22 cellular contexts compared by ENCODE assay signal in genomic region chr21:16741228-16741665, GRCh38.
DNase-seq lines count a peak whose midpoint lies in the region; ATAC-seq and TF ChIP-seq lines count a peak whose summit lies in the region.
"Had no signal": no experiment of that assay in that cellular context is flagged by ENCODE, and none has a peak within 500 bp of the region (broad histone marks: within the 10 kb centered on the region; RNA-seq: fewer than 3 reads in every experiment).

No MANE protein-coding gene starts in this region.

- H3K4me2 ChIP-seq in GM23248 (ENCODE audit: unreplicated experiment): no peak overlapping the region

- no peaks in the 10 kb centered on the region for H3K79me2 ChIP-seq in GM23248 (ENCODE audit: insufficient read depth)

- no peaks in the 10 kb centered on the region for H3K4me1 Mint-ChIP-seq in stimulated activated effector memory CD8-positive, alpha-beta T cell treated with anti-CD3 and anti-CD28 coated beads, Interleukin-12 subunit alpha, Interleukin-12 subunit beta, amount 100 ng/mL, for 72 hours
- H3K4me1 Mint-ChIP-seq: activated B cell treated with CpG ODN at 0.5 μM for 24 hours; stimulated activated memory B cell treated with anti-CD40 and anti-IgM and Interleukin-4, amounts not matched to agents 10 μg/mL and 1 μg/mL and 100 μg/mL, for 72 hours had no signal

- TF ChIP-seq POLR2A in Peyer's patch (IDR thresholded peaks at IDR 0.05): no peak

- no peak for ATAC-seq in stimulated activated effector memory CD8-positive, alpha-beta T cell treated with anti-CD3 and anti-CD28 coated beads, Interleukin-12 subunit alpha, Interleukin-12 subunit beta, amount 100 ng/mL, for 72 hours
- ATAC-seq: foreskin keratinocyte; Panc1; stimulated activated memory B cell treated with anti-CD40 and anti-IgM and Interleukin-4, amounts not matched to agents 10 μg/mL and 1 μg/mL and 100 μg/mL, for 72 hours had no signal

- H3K27ac ChIP-seq in GM23248: no peak overlapping the region
- H3K27ac ChIP-seq in left ventricle myocardium inferior (replicated peaks): peak overlapping the region; percentile 62
- H3K27ac ChIP-seq in Peyer's patch: no peak overlapping the region
- H3K27ac ChIP-seq: cardiac muscle cell, foreskin keratinocyte, SK-N-MC, thoracic aorta had no signal

- H3K36me3 ChIP-seq in GM23248 (ENCODE audit: low read depth) (no peaks in the 10 kb centered on the region), left ventricle myocardium inferior (no peaks in the 10 kb centered on the region), Peyer's patch (no peaks in the 10 kb centered on the region)
- H3K36me3 ChIP-seq: cardiac muscle cell, thoracic aorta had no signal

- H3K36me3 Mint-ChIP-seq in stimulated activated effector memory CD8-positive, alpha-beta T cell treated with anti-CD3 and anti-CD28 coated beads, Interleukin-12 subunit alpha, Interleukin-12 subunit beta, amount 100 ng/mL, for 72 hours: no peaks in the 10 kb centered on the region
- H3K36me3 Mint-ChIP-seq: activated CD4-positive, alpha-beta memory T cell treated with anti-CD3 and anti-CD28 coated beads for 36 hours; stimulated activated memory B cell treated with anti-CD40 and anti-IgM and Interleukin-4, amounts not matched to agents 10 μg/mL and 1 μg/mL and 100 μg/mL, for 72 hours had no signal

- H3K9me3 ChIP-seq in GM23248 (ENCODE audit: low read depth) (no peaks in the 10 kb centered on the region), left ventricle myocardium inferior (replicated peaks) (no peaks in the 10 kb centered on the region), Peyer's patch (no peaks in the 10 kb centered on the region)
- H3K9me3 ChIP-seq: thoracic aorta had no signal

- no peak for TF ChIP-seq CTCF in astrocyte of the spinal cord (IDR thresholded peaks at IDR 0.05; ENCODE audit: low read depth, low read length)
- no peak for TF ChIP-seq CTCF in left ventricle myocardium inferior (IDR thresholded peaks at IDR 0.05; ENCODE audit: borderline replicate concordance)
- no peak for TF ChIP-seq CTCF in Peyer's patch (IDR thresholded peaks at IDR 0.05)

- WGBS in GM23248 (ENCODE audit: low coverage in 1 of 2, low lambda C conversion rate in 2 of 2, missing lambda C conversion rate in 2 of 2), 2 experiments: 33 to 43% methylated on average over 6 of the region's 6 CpGs

- in situ Hi-C loops in GM23248 (cut with MboI): no loop called here
- in situ Hi-C loops in astrocyte of the spinal cord (cut with HindIII; ENCODE audit: low sequenced_read_pairs): no loop called here

- H3K4me1 ChIP-seq in GM23248 (ENCODE audit: insufficient read depth) (no peaks in the 10 kb centered on the region), left ventricle myocardium inferior (peaks cover 7% of the 10 kb centered on the region), Peyer's patch (no peaks in the 10 kb centered on the region)
- H3K4me1 ChIP-seq: foreskin keratinocyte had no signal

- no peaks in the 10 kb centered on the region for H3K9me2 ChIP-seq in GM23248 (ENCODE audit: insufficient read depth)

- intact Hi-C loops in left ventricle myocardium inferior (cut with micrococcal nuclease): no loop called here

- H3K4me3 ChIP-seq in GM23248 (no peak overlapping the region), astrocyte of the spinal cord (ENCODE audit: low read depth, low read length) (no peak overlapping the region), left ventricle myocardium inferior (no peak overlapping the region), Peyer's patch (no peak overlapping the region)
- H3K4me3 ChIP-seq: cardiac muscle cell, lung, SK-N-MC, thoracic aorta had no signal

- H4K20me1 ChIP-seq in GM23248 (ENCODE audit: insufficient read depth): no peaks in the 10 kb centered on the region

- no peak for DNase-seq in GM23248
- peak; percentile 43 for DNase-seq in astrocyte of the spinal cord (ENCODE audit: low read depth, low spot score)
- peak; percentile 37 for DNase-seq in left ventricle myocardium inferior
- DNase-seq in pons (ENCODE audit: low spot score): peak; percentile 46
- no peak for DNase-seq in T-helper 1 cell
- no peak for DNase-seq in stimulated activated effector memory CD8-positive, alpha-beta T cell treated with anti-CD3 and anti-CD28 coated beads, Interleukin-12 subunit alpha, Interleukin-12 subunit beta, amount 100 ng/mL, for 72 hours (ENCODE audit: low spot score in 2 of 2)
- DNase-seq in activated effector memory CD4-positive, alpha-beta T cell treated with Interleukin-2 at 50 U/mL for 16 hours: no peak
- DNase-seq in Peyer's patch: no peak
- DNase-seq: activated B cell treated with CpG ODN at 0.5 μM for 24 hours; activated CD4-positive, alpha-beta memory T cell treated with anti-CD3 and anti-CD28 coated beads for 36 hours; CD4-positive, alpha-beta T cell; DMS 273 treated with DMSO at 0.1 percent for 48 hours; foreskin keratinocyte; NCI-H1417; stimulated activated CD4-positive, alpha-beta T cell treated with anti-CD3 and anti-CD28 coated beads, Interleukin-1b, Interleukin-23, amount 100 ng/mL, for 48 hours had no signal

- H3K9me3 Mint-ChIP-seq in stimulated activated effector memory CD8-positive, alpha-beta T cell treated with anti-CD3 and anti-CD28 coated beads, Interleukin-12 subunit alpha, Interleukin-12 subunit beta, amount 100 ng/mL, for 72 hours: peaks cover 6% of the 10 kb centered on the region
- H3K9me3 Mint-ChIP-seq: stimulated activated memory B cell treated with anti-CD40 and anti-IgM and Interleukin-4, amounts not matched to agents 10 μg/mL and 1 μg/mL and 100 μg/mL, for 72 hours had no signal

- no peak overlapping the region for H3K27ac Mint-ChIP-seq in stimulated activated effector memory CD8-positive, alpha-beta T cell treated with anti-CD3 and anti-CD28 coated beads, Interleukin-12 subunit alpha, Interleukin-12 subunit beta, amount 100 ng/mL, for 72 hours
- H3K27ac Mint-ChIP-seq: activated B cell treated with CpG ODN at 0.5 μM for 24 hours; activated CD4-positive, alpha-beta memory T cell treated with anti-CD3 and anti-CD28 coated beads for 36 hours; CD4-positive, alpha-beta T cell; stimulated activated memory B cell treated with anti-CD40 and anti-IgM and Interleukin-4, amounts not matched to agents 10 μg/mL and 1 μg/mL and 100 μg/mL, for 72 hours had no signal

- no peak overlapping the region for H3K4me3 Mint-ChIP-seq in stimulated activated effector memory CD8-positive, alpha-beta T cell treated with anti-CD3 and anti-CD28 coated beads, Interleukin-12 subunit alpha, Interleukin-12 subunit beta, amount 100 ng/mL, for 72 hours
- H3K4me3 Mint-ChIP-seq: activated B cell treated with CpG ODN at 0.5 μM for 24 hours; activated CD4-positive, alpha-beta memory T cell treated with anti-CD3 and anti-CD28 coated beads for 36 hours; CD4-positive, alpha-beta T cell; stimulated activated memory B cell treated with anti-CD40 and anti-IgM and Interleukin-4, amounts not matched to agents 10 μg/mL and 1 μg/mL and 100 μg/mL, for 72 hours had no signal

- H3F3A ChIP-seq in GM23248 (ENCODE audit: insufficient read depth): no peaks in the 10 kb centered on the region

- no peak overlapping the region for H3K9ac ChIP-seq in GM23248

- H3K27me3 ChIP-seq in GM23248 (replicated peaks; ENCODE audit: insufficient read depth) (no peaks in the 10 kb centered on the region), left ventricle myocardium inferior (ENCODE audit: low read depth) (no peaks in the 10 kb centered on the region), Peyer's patch (no peaks in the 10 kb centered on the region)
- H3K27me3 ChIP-seq: cardiac muscle cell, dorsolateral prefrontal cortex, foreskin keratinocyte had no signal

- 0 out of 2 replicates have a peak overlapping the region, but pooled peaks have one; percentile 10 for H2AFZ ChIP-seq in GM23248

Comparison
In these comparisons a context has a peak if more than half of its experiments do, and no peak if none do; other contexts are left out.
1. DNase-seq: peak in astrocyte of the spinal cord (single experiment), left ventricle myocardium inferior (single experiment) and pons (single experiment); none in GM23248 (single experiment), T-helper 1 cell (0 of 5), stimulated activated effector memory CD8-positive, alpha-beta T cell treated with anti-CD3 and anti-CD28 coated beads, Interleukin-12 subunit alpha, Interleukin-12 subunit beta, amount 100 ng/mL, for 72 hours (0 of 2), activated effector memory CD4-positive, alpha-beta T cell treated with Interleukin-2 at 50 U/mL for 16 hours (single experiment) and Peyer's patch (0 of 3).